Comparison of ENCODE assay signal across 8 cellular contexts in the genomic region with DNA sequence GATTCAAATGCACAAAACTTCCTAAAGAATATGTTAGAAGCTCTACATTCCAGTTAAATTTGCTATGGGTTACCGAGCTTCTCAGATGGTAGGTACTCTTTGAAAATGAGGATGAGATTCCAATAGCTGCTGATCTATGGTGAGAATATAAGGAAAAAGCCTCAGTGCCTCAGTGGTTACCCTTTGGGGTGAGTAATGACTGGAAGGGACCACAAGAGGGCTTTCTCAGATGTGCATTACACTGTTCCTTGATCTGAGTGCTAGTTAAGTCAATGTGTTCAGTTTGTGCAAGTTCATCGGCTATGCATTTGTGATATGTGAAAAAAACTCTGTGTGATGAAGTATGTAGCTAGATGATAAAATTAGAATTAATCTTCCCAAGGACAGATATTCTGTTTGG.
DNase-seq lines count a peak whose midpoint lies in the region; ATAC-seq and TF ChIP-seq lines count a peak whose summit lies in the region.

No MANE protein-coding gene starts in this region.

- ATAC-seq in GM18909 (IDR thresholded peaks at IDR 0.05; ENCODE audit: poor library complexity, unreplicated experiment) (peak; percentile 65), GM19328 (IDR thresholded peaks at IDR 0.05; ENCODE audit: unreplicated experiment) (no peak)

- DNase-seq in COLO829 (ENCODE audit: low spot score) (peak; percentile 46), Kasumi-1 (lab: John Stamatoyannopoulos, UW) (peak; percentile 53 to 73), left kidney (ENCODE audit: low read depth, low spot score) (peak; percentile 36), superior temporal gyrus (ENCODE audit: extremely low spot score) (no peak)
- no peak for DNase-seq in stimulated activated CD8-positive, alpha-beta memory T cell treated with anti-CD3 and anti-CD28 coated beads, Interleukin-4, amount 100 ng/mL, for 48 hours

- no peak overlapping the region for H3K27ac ChIP-seq in VCaP

- peak; percentile 64 for TF ChIP-seq CTCF in VCaP (conservative IDR thresholded peaks at IDR 0.05)

Comparison
In these comparisons a context has a peak if more than half of its experiments do, and no peak if none do; other contexts are left out.
1. DNase-seq: peak in COLO829 (single experiment), Kasumi-1 (2 of 2) and left kidney (single experiment); none in stimulated activated CD8-positive, alpha-beta memory T cell treated with anti-CD3 and anti-CD28 coated beads, Interleukin-4, amount 100 ng/mL, for 48 hours (single experiment) and superior temporal gyrus (single experiment).